ENCODE assay signal across 20 cellular contexts in the genomic region with DNA sequence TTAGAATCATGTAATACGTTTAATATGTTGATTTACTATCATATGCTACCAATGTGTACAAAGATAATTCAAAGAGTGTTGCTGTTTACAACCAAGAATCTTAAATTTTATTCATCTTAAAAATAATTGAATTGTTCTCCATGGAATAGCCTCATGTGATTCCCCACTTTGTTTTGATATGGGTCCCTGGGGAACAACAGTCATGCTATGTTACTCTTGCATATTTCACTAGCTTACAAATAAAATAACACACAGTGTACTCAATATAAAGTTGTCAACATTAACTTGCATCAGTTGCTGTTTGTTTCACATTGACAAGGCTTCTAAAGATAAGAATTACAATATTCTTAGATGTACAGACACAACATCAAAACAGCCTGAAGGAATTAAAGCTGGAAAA. TPM values are rescaled to one million over a fixed set of nuclear protein-coding genes. Genes with fewer than 3 reads are reported as not detected.
A peak's percentile ranks its signal among the peaks of the same experiment; 100 is the strongest.
DNase-seq lines count a peak whose midpoint lies in the region; ATAC-seq, FAIRE-seq and TF ChIP-seq lines count a peak whose summit lies in the region.
"Had no signal": no experiment of that assay in that cellular context is flagged by ENCODE, and none has a peak within 500 bp of the region (broad histone marks: within the 10 kb centered on the region; RNA-seq: fewer than 3 reads in every experiment).

No MANE protein-coding gene starts in this region.

- intact Hi-C loops in colonic mucosa (cut with DNase I): no loop called here

- DNase-seq in NCI-H2171 treated with DMSO at 0.1 percent for 48 hours (lab: John Stamatoyannopoulos, UW) (peak; percentile 20), NCI-H2171 (lab: John Stamatoyannopoulos, UW) (no peak), choroid plexus epithelial cell (ENCODE audit: low read depth) (peak; percentile 24), colonic mucosa (no peak), middle frontal gyrus (ENCODE audit: extremely low spot score, low spot score) (no peak)
- DNase-seq: activated CD8-positive, alpha-beta T cell treated with anti-CD3 and anti-CD28 coated beads for 36 hours; activated naive CD4-positive, alpha-beta T cell; activated T-cell treated with anti-CD3 and anti-CD28 coated beads, Interleukin-2, amount 50 U/mL, for 1 hour; effector CD8-positive, alpha-beta T cell; ovary; right lobe of liver had no signal

- ATAC-seq in HG03135 (IDR thresholded peaks at IDR 0.05; ENCODE audit: unreplicated experiment): no peak
- ATAC-seq: activated CD8-positive, alpha-beta T cell treated with anti-CD3 and anti-CD28 coated beads for 36 hours; right lobe of liver; WTC11 had no signal

- H3K4me3 ChIP-seq in choroid plexus epithelial cell (ENCODE audit: low read depth, low read length): no peak overlapping the region
- H3K4me3 ChIP-seq in skeletal muscle satellite cell (ENCODE audit: low read length): peak overlapping the region; percentile 83
- no peak overlapping the region for H3K4me3 ChIP-seq in colonic mucosa
- H3K4me3 ChIP-seq: right lobe of liver, SK-N-MC had no signal

- H3K4me1 ChIP-seq in skeletal muscle satellite cell (ENCODE audit: control insufficient read depth, insufficient read depth, low read length): peaks cover 22% of the 10 kb centered on the region
- H3K4me1 ChIP-seq in colonic mucosa: peaks cover 3% of the 10 kb centered on the region

- peak overlapping the region; percentile 99 for H3K4me2 ChIP-seq in skeletal muscle satellite cell (ENCODE audit: low read length)

- TF ChIP-seq CTCF in choroid plexus epithelial cell (conservative IDR thresholded peaks at IDR 0.05; ENCODE audit: low read depth, low read length) (no peak), colonic mucosa (IDR thresholded peaks at IDR 0.05) (no peak)

- H3K36me3 ChIP-seq in skeletal muscle satellite cell (ENCODE audit: insufficient read depth, low read length): no peaks in the 10 kb centered on the region
- H3K36me3 ChIP-seq in colonic mucosa: no peaks in the 10 kb centered on the region
- H3K36me3 ChIP-seq: ovary, right lobe of liver, thoracic aorta had no signal

- FAIRE-seq in islet of Langerhans (lab: Jason Lieb, UNC): peak; percentile 27
- FAIRE-seq: GM12891 had no signal

- H3K27me3 ChIP-seq in skeletal muscle satellite cell (ENCODE audit: control insufficient read depth, insufficient read depth, low read length) (no peaks in the 10 kb centered on the region), colonic mucosa (peaks cover 9% of the 10 kb centered on the region)
- H3K27me3 ChIP-seq: ovary had no signal

- no peak overlapping the region for H3K9ac ChIP-seq in skeletal muscle satellite cell (ENCODE audit: low read depth, low read length)
- H3K9ac ChIP-seq in colonic mucosa (ENCODE audit: low read depth in 2 of 2, low read length in 2 of 2): no peak overlapping the region

- H3K9me3 ChIP-seq in skeletal muscle satellite cell (replicated peaks; ENCODE audit: low read length) (no peaks in the 10 kb centered on the region), colonic mucosa (no peaks in the 10 kb centered on the region)
- H3K9me3 ChIP-seq: ovary, right lobe of liver, thoracic aorta had no signal

- no peak overlapping the region for H3K27ac ChIP-seq in colonic mucosa
- H3K27ac ChIP-seq: C4-2B, ovary, right lobe of liver, SK-N-MC, thoracic aorta had no signal

RNA-seq across cellular contexts. Expression of a gene that starts 2.3 kb away (rescaled TPM):
- total RNA-seq in skeletal muscle satellite cell (2012; rRNA removed): 6.6 and 10.5 TPM in 2 replicates
- 1 to 10 TPM in 1 of 2 donors, under 1 TPM in 1; 0.22 to 1.4 TPM for total RNA-seq in colonic mucosa
- total RNA-seq: T-helper 2 cell treated with Interferon-gamma antibody and Interleukin-4, amounts not matched to agents 100 ng/mL and 5 ng/mL, for 36 hours had no signal

Comparison
In these comparisons a context has a peak if more than half of its experiments do, and no peak if none do; other contexts are left out.
1. DNase-seq: peak in NCI-H2171 treated with DMSO at 0.1 percent for 48 hours (single experiment) and choroid plexus epithelial cell (single experiment); none in NCI-H2171 (single experiment), colonic mucosa (single experiment) and middle frontal gyrus (single experiment).